ENCODE assay signal across 11 cellular contexts in the genomic region with DNA sequence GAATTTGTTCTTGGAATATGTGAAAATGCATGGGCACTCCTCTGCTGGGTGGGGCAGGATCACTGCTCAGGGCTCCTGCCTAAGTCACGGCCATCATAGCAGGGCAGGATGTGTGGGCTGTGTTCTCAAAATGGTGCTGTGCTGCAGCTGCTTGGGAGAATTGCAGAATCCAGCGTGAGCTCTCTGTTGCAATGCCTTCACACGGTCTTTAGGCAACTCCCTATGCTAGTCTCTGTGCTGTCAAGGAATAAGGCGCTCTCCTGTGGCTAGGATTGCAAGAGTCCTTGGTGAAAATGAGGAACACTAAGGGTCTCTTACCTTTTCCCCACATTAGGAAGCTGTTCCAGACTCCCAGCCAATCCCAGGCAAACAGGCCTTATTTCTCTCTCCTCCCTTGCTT.
"Had no signal": no experiment of that assay in that cellular context is flagged by ENCODE, and none has a peak within 500 bp of the region (broad histone marks: within the 10 kb centered on the region; RNA-seq: fewer than 3 reads in every experiment).

No MANE protein-coding gene starts in this region.

- H3K27ac Mint-ChIP-seq: WTC11 had no signal

- H3K36me3 Mint-ChIP-seq: WTC11 had no signal

- FAIRE-seq: islet of Langerhans had no signal

- H3K4me1 Mint-ChIP-seq: WTC11 had no signal

- H3K27me3 ChIP-seq: brain microvascular endothelial cell, foreskin keratinocyte, sigmoid colon had no signal

- ATAC-seq: activated naive CD4-positive, alpha-beta T cell treated with anti-CD3 and anti-CD28 coated beads, Interleukin-2, amount 50 U/mL, for 72 hours; esophagus mucosa; WTC11 had no signal

- H3K9me3 ChIP-seq: left ventricle myocardium inferior, sigmoid colon had no signal

- H3K4me1 ChIP-seq: foreskin keratinocyte, sigmoid colon had no signal

- H3K4me3 Mint-ChIP-seq: WTC11 had no signal

- H3K27ac ChIP-seq: brain microvascular endothelial cell, foreskin keratinocyte, left ventricle myocardium inferior, sigmoid colon had no signal

- DNase-seq: activated CD4-positive, alpha-beta T cell treated with anti-CD3 and anti-CD28 coated beads, Interleukin-2, amount 50 U/mL, for 1 hour; brain microvascular endothelial cell; left ventricle myocardium inferior; sigmoid colon; stimulated activated CD4-positive, alpha-beta T cell treated with anti-CD3 and anti-CD28 coated beads, Interleukin-2, amount 100 ng/mL, for 24 hours; stimulated activated naive CD4-positive, alpha-beta T cell treated with Interleukin-2 at 50 U/mL for 16 hours had no signal
